Comparison of ENCODE assay signal across 8 cellular contexts in the genomic region with DNA sequence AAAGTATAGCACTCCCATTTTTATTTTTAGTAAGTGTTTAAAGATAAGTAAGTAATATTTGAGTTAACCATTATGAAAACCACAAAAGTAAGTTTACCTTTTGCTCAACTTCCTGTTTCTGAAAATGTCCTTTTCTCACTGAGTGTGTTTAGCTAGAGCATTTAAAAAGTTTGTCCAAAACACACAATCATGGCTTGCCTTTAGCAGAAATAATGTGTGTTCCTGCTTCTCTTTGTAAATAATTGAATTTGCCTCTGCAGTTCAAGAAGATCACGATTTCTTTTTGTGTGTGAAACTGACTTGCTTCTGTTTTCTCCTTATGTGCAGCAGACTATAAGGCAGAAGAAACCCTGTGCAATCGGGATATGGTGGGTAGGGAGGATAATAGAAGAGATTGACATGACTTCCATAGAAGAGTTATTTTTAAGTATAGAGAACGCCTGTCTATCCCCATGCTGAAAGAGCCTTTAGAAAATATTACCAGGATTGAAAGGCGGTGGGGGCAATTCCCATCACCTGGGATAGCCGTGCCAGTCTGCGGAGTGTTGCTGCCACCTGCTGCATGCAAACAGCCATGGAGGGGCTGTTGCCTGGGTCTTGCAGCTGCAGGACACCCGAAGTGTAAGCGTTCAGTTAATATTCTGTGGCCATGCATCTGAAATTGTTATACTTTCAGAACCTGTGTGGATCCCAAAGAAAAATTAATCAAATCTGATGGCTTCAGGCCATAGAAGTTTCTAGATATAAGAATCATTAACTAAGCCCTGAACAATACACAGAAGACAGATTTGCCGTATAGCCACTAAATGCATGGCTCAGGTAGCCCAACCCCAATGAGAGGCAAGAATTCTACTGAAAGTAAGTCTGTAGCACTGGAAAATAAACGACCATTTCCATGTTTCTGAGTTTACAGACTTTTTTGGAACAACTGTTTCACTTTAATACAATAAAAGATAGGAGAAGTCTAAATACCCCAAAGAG.
DNase-seq lines count a peak whose midpoint lies in the region; ATAC-seq and TF ChIP-seq lines count a peak whose summit lies in the region.

No MANE protein-coding gene starts in this region.

- H3K27me3 Mint-ChIP-seq in activated naive CD8-positive, alpha-beta T cell treated with anti-CD3 and anti-CD28 coated beads, Interleukin-2, amount 50 U/mL, for 24 hours, result no peaks in the 10 kb centered on the region

- H3K36me3 Mint-ChIP-seq in activated naive CD8-positive, alpha-beta T cell treated with anti-CD3 and anti-CD28 coated beads, Interleukin-2, amount 50 U/mL, for 24 hours (ENCODE audit: low read depth), result peaks cover 5% of the 10 kb centered on the region

- peak overlapping the region; percentile 60 for H3K4me3 Mint-ChIP-seq in activated naive CD8-positive, alpha-beta T cell treated with anti-CD3 and anti-CD28 coated beads, Interleukin-2, amount 50 U/mL, for 24 hours

- peaks cover 4% of the 10 kb centered on the region for H3K9me3 Mint-ChIP-seq in activated naive CD8-positive, alpha-beta T cell treated with anti-CD3 and anti-CD28 coated beads, Interleukin-2, amount 50 U/mL, for 24 hours

- peaks cover 82% of the 10 kb centered on the region for H3K4me1 Mint-ChIP-seq in activated naive CD8-positive, alpha-beta T cell treated with anti-CD3 and anti-CD28 coated beads, Interleukin-2, amount 50 U/mL, for 24 hours

- peak overlapping the region; percentile 82 for H3K27ac Mint-ChIP-seq in activated naive CD8-positive, alpha-beta T cell treated with anti-CD3 and anti-CD28 coated beads, Interleukin-2, amount 50 U/mL, for 24 hours

- DNase-seq in ELF-1 (ENCODE audit: low read depth, low spot score), result peak; percentile 68
- DNase-seq in HS-27A (ENCODE audit: low read depth), result peak; percentile 49
- DNase-seq in activated naive CD8-positive, alpha-beta T cell treated with anti-CD3 and anti-CD28 coated beads, Interleukin-2, amount 50 U/mL, for 24 hours, result peak; percentile 71
- peak; percentile 64 for DNase-seq in iris pigment epithelial cell (ENCODE audit: low read depth)
- DNase-seq in stimulated activated CD4-positive, alpha-beta T cell treated with anti-CD3 and anti-CD28 coated beads, Interleukin-2, amount 100 ng/mL, for 48 hours, result peak; percentile 55 to 57
- DNase-seq in NCI-H187 (lab: John Stamatoyannopoulos, UW), result no peak

- ATAC-seq in GM21515 (IDR thresholded peaks at IDR 0.05; ENCODE audit: unreplicated experiment), result peak; percentile 75
- peak; percentile 99 for ATAC-seq in SK-N-SH treated with all-trans-retinoic acid at 6 μM for 48 hours
- peak; percentile 46 for ATAC-seq in activated naive CD8-positive, alpha-beta T cell treated with anti-CD3 and anti-CD28 coated beads, Interleukin-2, amount 50 U/mL, for 24 hours

TF ChIP-seq in SK-N-SH treated with all-trans-retinoic acid at 6 μM for 48 hours, 23 proteins besides CTCF, POLR2A, EP300 and RAD21:
- TF ChIP-seq PPARA (CRISPR knock-in tag; IDR thresholded peaks at IDR 0.05; ENCODE audit: borderline replicate concordance), result no peak
- TF ChIP-seq ESRRG (CRISPR knock-in tag; IDR thresholded peaks at IDR 0.05), result no peak
- TF ChIP-seq ZC3H10 (CRISPR knock-in tag; IDR thresholded peaks at IDR 0.05), result no peak
- no peak for TF ChIP-seq TCF4 (CRISPR knock-in tag; IDR thresholded peaks at IDR 0.05; ENCODE audit: borderline replicate concordance)
- TF ChIP-seq OSR1 (CRISPR knock-in tag; IDR thresholded peaks at IDR 0.05), result no peak
- TF ChIP-seq CSRNP3 (CRISPR knock-in tag; IDR thresholded peaks at IDR 0.05), result no peak
- TF ChIP-seq ZFP30 (CRISPR knock-in tag; IDR thresholded peaks at IDR 0.05), result no peak
- TF ChIP-seq TSHZ2 (CRISPR knock-in tag; IDR thresholded peaks at IDR 0.05), result no peak
- no peak for TF ChIP-seq GLIS3 (CRISPR knock-in tag; IDR thresholded peaks at IDR 0.05)
- TF ChIP-seq ARNTL (CRISPR knock-in tag; IDR thresholded peaks at IDR 0.05; ENCODE audit: borderline replicate concordance, low read depth), result no peak

Comparison
In these comparisons a context has a peak if more than half of its experiments do, and no peak if none do; other contexts are left out.
1. DNase-seq: peak in ELF-1 (single experiment), HS-27A (single experiment), activated naive CD8-positive, alpha-beta T cell treated with anti-CD3 and anti-CD28 coated beads, Interleukin-2, amount 50 U/mL, for 24 hours (single experiment), iris pigment epithelial cell (single experiment) and stimulated activated CD4-positive, alpha-beta T cell treated with anti-CD3 and anti-CD28 coated beads, Interleukin-2, amount 100 ng/mL, for 48 hours (2 of 2); none in NCI-H187 (0 of 2).
2. ATAC-seq: peak in every context shown above with its lines; median percentile 99 in SK-N-SH treated with all-trans-retinoic acid at 6 μM for 48 hours; 75 in GM21515; 46 in activated naive CD8-positive, alpha-beta T cell treated with anti-CD3 and anti-CD28 coated beads, Interleukin-2, amount 50 U/mL, for 24 hours.